In the genomic region with DNA sequence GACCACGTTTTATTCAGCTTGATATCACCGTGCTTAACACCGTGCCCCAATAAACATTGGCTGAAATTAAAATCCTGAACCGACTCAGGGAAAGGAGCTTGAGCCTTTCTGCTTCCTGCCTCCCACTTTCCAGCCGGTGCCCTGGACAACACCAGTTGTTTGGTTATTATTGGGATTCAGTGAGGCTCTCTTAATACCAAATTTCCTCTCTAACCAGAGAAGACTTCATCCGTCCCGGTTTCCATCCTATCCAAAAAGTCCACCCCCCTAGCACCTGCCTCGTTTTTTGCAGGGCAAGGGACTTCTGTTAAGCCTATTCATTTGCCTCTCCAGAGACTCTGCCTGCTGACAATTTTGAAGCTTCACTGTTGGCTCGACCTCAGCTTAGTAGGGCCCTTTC, we compare ENCODE assay signal across 8 cellular contexts. TPM values are rescaled to one million over a fixed set of nuclear protein-coding genes. Genes with fewer than 3 reads are reported as not detected.
DNase-seq lines count a peak whose midpoint lies in the region; ATAC-seq and TF ChIP-seq lines count a peak whose summit lies in the region.

No MANE protein-coding gene starts in this region.

- H3K36me3 Mint-ChIP-seq in activated naive CD4-positive, alpha-beta T cell treated with anti-CD3 and anti-CD28 coated beads, Interleukin-2, amount 50 U/mL, for 24 hours: no peaks in the 10 kb centered on the region
- H3K36me3 Mint-ChIP-seq in activated naive CD8-positive, alpha-beta T cell treated with anti-CD3 and anti-CD28 coated beads for 36 hours: no peaks in the 10 kb centered on the region

- peaks cover 9% of the 10 kb centered on the region for H3K4me1 ChIP-seq in upper lobe of right lung

- peaks cover 16% of the 10 kb centered on the region for H3K4me1 Mint-ChIP-seq in activated naive CD4-positive, alpha-beta T cell treated with anti-CD3 and anti-CD28 coated beads, Interleukin-2, amount 50 U/mL, for 24 hours
- H3K4me1 Mint-ChIP-seq in activated naive CD8-positive, alpha-beta T cell treated with anti-CD3 and anti-CD28 coated beads for 36 hours: peaks cover 13% of the 10 kb centered on the region

- H3K4me3 ChIP-seq in upper lobe of right lung: peak overlapping the region; percentile 55

- H3K27me3 ChIP-seq in upper lobe of right lung: peaks cover 24% of the 10 kb centered on the region

- no peaks in the 10 kb centered on the region for H3K9me3 ChIP-seq in upper lobe of right lung

- H3K4me3 Mint-ChIP-seq in activated naive CD4-positive, alpha-beta T cell treated with anti-CD3 and anti-CD28 coated beads, Interleukin-2, amount 50 U/mL, for 24 hours: peak overlapping the region; percentile 75
- H3K4me3 Mint-ChIP-seq in activated naive CD8-positive, alpha-beta T cell treated with anti-CD3 and anti-CD28 coated beads for 36 hours: peak overlapping the region; percentile 69

- intact Hi-C loops in upper lobe of right lung (cut with DNase I): no loop called here

- no peak overlapping the region for H3K27ac ChIP-seq in upper lobe of right lung

- no peak for DNase-seq in activated naive CD4-positive, alpha-beta T cell (lab: John Stamatoyannopoulos, UW)
- no peak for DNase-seq in activated naive CD8-positive, alpha-beta T cell treated with anti-CD3 and anti-CD28 coated beads for 36 hours
- peak; percentile 27 for DNase-seq in left kidney (ENCODE audit: low read depth, low spot score)
- DNase-seq in upper lobe of right lung: no peak
- no peak for DNase-seq in NCI-H2171 (lab: John Stamatoyannopoulos, UW)
- DNase-seq in effector CD4-positive, alpha-beta T cell: no peak

- H3K36me3 ChIP-seq in upper lobe of right lung: no peaks in the 10 kb centered on the region

- H3K27me3 Mint-ChIP-seq in activated naive CD4-positive, alpha-beta T cell treated with anti-CD3 and anti-CD28 coated beads, Interleukin-2, amount 50 U/mL, for 24 hours: peaks cover 62% of the 10 kb centered on the region
- peaks cover 89% of the 10 kb centered on the region for H3K27me3 Mint-ChIP-seq in activated naive CD8-positive, alpha-beta T cell treated with anti-CD3 and anti-CD28 coated beads for 36 hours

- no peak for TF ChIP-seq CTCF in upper lobe of right lung (IDR thresholded peaks at IDR 0.05)

- ATAC-seq in upper lobe of right lung (no peak), HG03565 (IDR thresholded peaks at IDR 0.05; ENCODE audit: unreplicated experiment) (no peak)

- H3K9me3 Mint-ChIP-seq in activated naive CD4-positive, alpha-beta T cell treated with anti-CD3 and anti-CD28 coated beads, Interleukin-2, amount 50 U/mL, for 24 hours: no peaks in the 10 kb centered on the region
- no peaks in the 10 kb centered on the region for H3K9me3 Mint-ChIP-seq in activated naive CD8-positive, alpha-beta T cell treated with anti-CD3 and anti-CD28 coated beads for 36 hours

- no peak overlapping the region for H3K27ac Mint-ChIP-seq in activated naive CD4-positive, alpha-beta T cell treated with anti-CD3 and anti-CD28 coated beads, Interleukin-2, amount 50 U/mL, for 24 hours
- H3K27ac Mint-ChIP-seq in activated naive CD8-positive, alpha-beta T cell treated with anti-CD3 and anti-CD28 coated beads for 36 hours: no peak overlapping the region

RNA-seq across cellular contexts. Expression of gene PRSS12, which starts 0.6 kb away (rescaled TPM):
- not detected for total RNA-seq in activated naive CD8-positive, alpha-beta T cell treated with anti-CD3 and anti-CD28 coated beads for 36 hours
- total RNA-seq in upper lobe of right lung: 5.4 TPM
